ENCODE assay signal across 8 cellular contexts in genomic region chr17:7560172-7561027, GRCh38. TPM values are rescaled to one million over a fixed set of nuclear protein-coding genes. Genes with fewer than 3 reads are reported as not detected.
DNase-seq lines count a peak whose midpoint lies in the region; ATAC-seq and TF ChIP-seq lines count a peak whose summit lies in the region.

No MANE protein-coding gene starts in this region.

- CTCF ChIA-PET in Calu3 (lab: Charles Lee) = interaction anchor here (0.6 to 2.6 kb wide), 13 partner anchors 14 to 1293 kb away, joined by 3 to 33 read pairs (median 3); partner anchors contain the start of genes DNAH2, SLC2A4, TMEM102 and TMEM256

- TF ChIP-seq CTCF in Calu3 (IDR thresholded peaks at IDR 0.05; ENCODE audit: unreplicated experiment) (peak; percentile 53), mucosa of descending colon (IDR thresholded peaks at IDR 0.05) (peak; percentile 64), testis (IDR thresholded peaks at IDR 0.05) (peak; percentile 31 to 60 (median 58))

- no peaks in the 10 kb centered on the region for H3K27me3 Mint-ChIP-seq in Calu3 (ENCODE audit: unreplicated experiment)

- H3K4me1 Mint-ChIP-seq in Calu3 (ENCODE audit: low read depth, unreplicated experiment) = peaks cover 44% of the 10 kb centered on the region

- TF ChIP-seq POLR2A in testis (IDR thresholded peaks at IDR 0.05) = no peak

- no peaks in the 10 kb centered on the region for H3K9me3 Mint-ChIP-seq in Calu3 (ENCODE audit: low read depth, unreplicated experiment)

- H3K27ac Mint-ChIP-seq in Calu3 (ENCODE audit: unreplicated experiment) = peak overlapping the region; percentile 64

- H3K36me3 ChIP-seq in endocrine pancreas (ENCODE audit: control insufficient read depth, insufficient read depth, low read length) (no peaks in the 10 kb centered on the region), mucosa of descending colon (ENCODE audit: low read depth) (no peaks in the 10 kb centered on the region), testis (ENCODE audit: low read depth, missing control alignments) (no peaks in the 10 kb centered on the region)

- peak; percentile 76 for DNase-seq in Calu3
- peak; percentile 36 to 49 for DNase-seq in Kasumi-1 (lab: John Stamatoyannopoulos, UW)
- peak; percentile 45 to 56 for DNase-seq in activated CD4-positive, alpha-beta T cell treated with anti-CD3 and anti-CD28 coated beads for 4 hours
- DNase-seq in mucosa of descending colon = peak; percentile 80 to 88 (median 87)
- peak; percentile 64 for DNase-seq in testis

- H3K4me3 ChIP-seq in endocrine pancreas (ENCODE audit: control insufficient read depth, insufficient read depth, low read length) = no peak overlapping the region
- H3K4me3 ChIP-seq in mucosa of descending colon = no peak overlapping the region
- H3K4me3 ChIP-seq in testis = peak overlapping the region in 1 of 2 donors; percentile 76

- H3K4me3 Mint-ChIP-seq in Calu3 (ENCODE audit: low read depth, unreplicated experiment) = peak overlapping the region; percentile 90

- intact Hi-C loops in Calu3 (cut with micrococcal nuclease; ENCODE audit: unreplicated experiment) (loop anchor here (1.0 to 5.0 kb wide), 3 partner anchors 46 to 203 kb away; partner anchors contain the start of genes FGF11, TMEM102 and TMEM95), mucosa of descending colon (cut with DNase I, micrococcal nuclease) (loop anchor here in 1 of 2 donors (2.0 to 5.0 kb wide), 2 partner anchors 48 to 126 kb away; partner anchors contain the start of gene TMEM102), testis (cut with DNase I; ENCODE audit: low total_unique reads) (loop anchor here (10.0 kb wide), 1 partner anchor 206 kb away; the partner anchor contains the start of genes KCTD11 and TMEM95)

- WGBS in testis, 2 donors = 16 to 23% methylated on average over 22 of the region's 22 CpGs

- H3K9me3 ChIP-seq in endocrine pancreas (ENCODE audit: control insufficient read depth, low read length) (no peaks in the 10 kb centered on the region), mucosa of descending colon (no peaks in the 10 kb centered on the region), testis (no peaks in the 10 kb centered on the region)

- H3K27me3 ChIP-seq in endocrine pancreas (ENCODE audit: control insufficient read depth, insufficient read depth, low read length) (no peaks in the 10 kb centered on the region), testis (no peaks in the 10 kb centered on the region)

- H3K36me3 Mint-ChIP-seq in Calu3 (ENCODE audit: insufficient read depth, unreplicated experiment) = peaks cover 65% of the 10 kb centered on the region

- H3K4me1 ChIP-seq in endocrine pancreas (ENCODE audit: control insufficient read depth, insufficient read depth, low read length) = peaks cover 3% of the 10 kb centered on the region
- H3K4me1 ChIP-seq in mucosa of descending colon (ENCODE audit: low read depth) = peaks cover 57% of the 10 kb centered on the region
- H3K4me1 ChIP-seq in testis = peaks cover 53% of the 10 kb centered on the region

- H3K27ac ChIP-seq in testis = peak overlapping the region; percentile 67 to 92

- ATAC-seq in mucosa of descending colon = peak; percentile 45
- no peak for ATAC-seq in HG02763 (IDR thresholded peaks at IDR 0.05; ENCODE audit: unreplicated experiment)
- no peak for ATAC-seq in GM18867 (IDR thresholded peaks at IDR 0.05; ENCODE audit: unreplicated experiment)

- BruUV-seq in Calu3 (replicated peaks; lab: Mats Ljungman, UMichigan) = no TSS peak

- H3K9ac ChIP-seq in endocrine pancreas (ENCODE audit: control insufficient read depth, insufficient read depth, low read length) = peak overlapping the region; percentile 96

RNA-seq across cellular contexts. Expression of gene SENP3, which starts 1.3 kb away (rescaled TPM):
- total RNA-seq in Calu3 (2022) (52.0 and 54.3 TPM in 2 replicates), mucosa of descending colon (10 to 100 TPM; 27.9 to 60.2 (median 37.7) TPM), testis (10 to 100 TPM; 77.4 to 83.5 TPM)
- polyA plus RNA-seq in testis (ENCODE audit: insufficient read depth, low read depth, low replicate concordance) = 108 TPM

RNA-seq across cellular contexts. Expression of gene TNFSF13, which starts 1.9 kb away (rescaled TPM):
- 19.7 and 25.7 TPM in 2 replicates for total RNA-seq in Calu3 (2022)
- 10 to 100 TPM; 41.0 to 74.6 (median 73.3) TPM for total RNA-seq in mucosa of descending colon
- total RNA-seq in testis = 1 to 10 TPM; 1.2 to 5.1 TPM
- 11.5 TPM for polyA plus RNA-seq in testis (ENCODE audit: insufficient read depth, low read depth, low replicate concordance)

RNA-seq across cellular contexts. Expression of gene TNFSF12, which starts 11.5 kb away (rescaled TPM):
- 7.7 and 8.4 TPM in 2 replicates for total RNA-seq in Calu3 (2022)
- 10 to 100 TPM; 11.6 to 69.4 (median 15.8) TPM for total RNA-seq in mucosa of descending colon
- 10 to 100 TPM; 17.0 to 20.6 TPM for total RNA-seq in testis
- polyA plus RNA-seq in testis (ENCODE audit: insufficient read depth, low read depth, low replicate concordance) = 21.5 TPM

RNA-seq across cellular contexts. Expression of gene CD68, which starts 19.0 kb away (rescaled TPM):
- total RNA-seq in Calu3 (2022) (28.6 and 50.0 TPM in 2 replicates), mucosa of descending colon (10 to 100 TPM; 41.4 to 91.9 (median 50.7) TPM), testis (1 to 10 TPM; 2.0 to 6.4 TPM)
- polyA plus RNA-seq in testis (ENCODE audit: insufficient read depth, low read depth, low replicate concordance) = 54.8 TPM

RNA-seq across cellular contexts. Expression of gene MPDU1, which starts 23.3 kb away (rescaled TPM):
- total RNA-seq in Calu3 (2022) (34.6 and 36.3 TPM in 2 replicates), mucosa of descending colon (100 to 1,000 TPM in 1 of 3 donors, 10 to 100 TPM in 2; 55.2 to 101 (median 94.5) TPM), testis (10 to 100 TPM; 55.7 to 88.7 TPM)
- 60.9 TPM for polyA plus RNA-seq in testis (ENCODE audit: insufficient read depth, low read depth, low replicate concordance)
